Comparison of ENCODE assay signal across 25 cellular contexts in the genomic region with DNA sequence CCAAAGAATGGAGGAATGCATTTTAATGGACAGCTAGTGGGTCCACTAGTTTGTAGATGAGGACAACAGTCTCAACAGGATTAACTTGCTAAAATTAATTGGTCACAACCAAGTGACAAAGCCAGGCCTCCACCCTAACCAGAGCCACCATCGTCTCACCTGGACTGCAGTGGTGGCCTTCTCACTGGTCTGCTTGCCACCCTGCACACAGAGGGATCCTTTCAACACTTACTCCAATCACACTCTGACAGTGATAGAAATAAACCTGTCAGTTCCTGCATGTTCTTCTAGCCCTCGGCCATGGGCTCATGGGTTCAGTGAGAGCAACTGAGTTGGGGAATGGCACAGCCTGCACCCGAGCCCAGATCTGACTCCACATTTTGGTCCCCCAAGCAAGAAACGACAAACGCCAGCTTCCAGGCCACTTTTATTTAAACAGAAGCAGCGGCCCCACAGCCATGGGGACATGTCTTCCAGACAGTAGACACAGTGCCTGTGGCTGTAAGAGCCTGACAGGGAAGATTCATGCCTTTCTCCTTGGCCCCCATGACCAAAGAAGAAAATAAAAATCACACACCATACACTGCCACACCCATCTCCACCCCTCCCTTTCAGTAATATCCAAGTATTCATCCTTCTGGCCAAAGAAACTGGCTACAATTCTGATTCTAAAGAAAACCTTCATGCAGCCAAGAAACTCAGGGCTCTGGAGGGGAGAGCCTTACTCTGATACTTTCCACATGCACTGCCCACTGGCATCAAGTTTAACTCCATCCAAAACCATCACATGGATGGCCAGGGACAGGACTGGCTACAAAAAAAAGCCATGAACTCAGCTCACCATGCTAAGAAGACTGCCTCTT. TPM values are rescaled to one million over a fixed set of nuclear protein-coding genes. Genes with fewer than 3 reads are reported as not detected.
DNase-seq lines count a peak whose midpoint lies in the region; ATAC-seq, FAIRE-seq and TF ChIP-seq lines count a peak whose summit lies in the region.
"Had no signal": no experiment of that assay in that cellular context is flagged by ENCODE, and none has a peak within 500 bp of the region (broad histone marks: within the 10 kb centered on the region; RNA-seq: fewer than 3 reads in every experiment).

No MANE protein-coding gene starts in this region.

- H4K20me1 ChIP-seq in K562 (replicated peaks; ENCODE audit: control insufficient read depth, insufficient read depth, low read length), result peaks cover 16% of the 10 kb centered on the region; the same call in 1 of the 2 replicates
- H4K20me1 ChIP-seq: BLaER1 treated with 17β-estradiol and CSF1 and Interleukin-3, amounts not matched to agents 10 nM and 100 nM had no signal

- TSS peak; percentile 33 for BruUV-seq in MCF 10A (replicated peaks; lab: Mats Ljungman, UMichigan)
- TSS peak; percentile 27 for BruUV-seq in K562 (replicated peaks; lab: Mats Ljungman, UMichigan)

- no peak for FAIRE-seq in K562 (lab: Jason Lieb, UNC)
- FAIRE-seq: colon, H54, small intestine had no signal

- no peak overlapping the region for H3K4me3 Mint-ChIP-seq in MCF 10A (ENCODE audit: unreplicated experiment)
- H3K4me3 Mint-ChIP-seq: stimulated activated memory B cell treated with anti-CD40 and anti-IgM and Interleukin-4, amounts not matched to agents 10 μg/mL and 1 μg/mL and 100 μg/mL, for 72 hours had no signal

- no peak for TF ChIP-seq CTCF in MCF 10A (IDR thresholded peaks at IDR 0.05; ENCODE audit: unreplicated experiment)
- TF ChIP-seq CTCF in breast epithelium (IDR thresholded peaks at IDR 0.05), result no peak
- no peak for TF ChIP-seq CTCF in K562 (IDR thresholded peaks at IDR 0.05 in 2 of 3, conservative IDR thresholded peaks at IDR 0.05 in 1 of 3; ENCODE audit: insufficient read depth in 2 of 3, low read depth in 1 of 3, low read length in 3 of 3)
- no peak for TF ChIP-seq CTCF in vagina (IDR thresholded peaks at IDR 0.05)
- TF ChIP-seq CTCF in testis (IDR thresholded peaks at IDR 0.05), result no peak

- no peaks in the 10 kb centered on the region for H3K27me3 Mint-ChIP-seq in MCF 10A (ENCODE audit: insufficient read depth, unreplicated experiment)
- H3K27me3 Mint-ChIP-seq: stimulated activated memory B cell treated with anti-CD40 and anti-IgM and Interleukin-4, amounts not matched to agents 10 μg/mL and 1 μg/mL and 100 μg/mL, for 72 hours had no signal

- H3K4me2 ChIP-seq in K562 (ENCODE audit: insufficient read depth, low read length), result no peak overlapping the region

- ATAC-seq in K562 (no peak), HG03159 (IDR thresholded peaks at IDR 0.05; ENCODE audit: unreplicated experiment) (no peak), GM18909 (IDR thresholded peaks at IDR 0.05; ENCODE audit: poor library complexity, unreplicated experiment) (no peak)
- ATAC-seq: heart left ventricle; stimulated activated memory B cell treated with anti-CD40 and anti-IgM and Interleukin-4, amounts not matched to agents 10 μg/mL and 1 μg/mL and 100 μg/mL, for 72 hours had no signal

- no peaks in the 10 kb centered on the region for H3K79me2 ChIP-seq in K562 (ENCODE audit: control insufficient read depth, insufficient read depth, low read length)

- WGBS in K562 (ENCODE audit: insufficient coverage, low coverage, missing lambda C conversion rate), result 97% methylated on average over 5 of the region's 6 CpGs
- whole genome bisulfite sequencing in testis, 2 donors, result 85 to 91% methylated on average over 6 of the region's 6 CpGs

- TF ChIP-seq EP300 in K562 (IDR thresholded peaks at IDR 0.05; ENCODE audit: low read length), result no peak

- CTCF ChIA-PET in MCF 10A (lab: Yijun Ruan, JAX) (interaction anchor here (0.6 kb wide), 1 partner anchor 25 kb away, joined by 3 read pairs; no protein-coding TSS in a partner anchor), K562 (lab: Yijun Ruan, JAX; ENCODE audit: low intra/inter-chr PET ratio) (no interaction called here)

- no peaks in the 10 kb centered on the region for H3K9me3 ChIP-seq in breast epithelium
- H3K9me3 ChIP-seq in K562 (replicated peaks; ENCODE audit: control insufficient read depth, insufficient read depth, low read depth, low read length), result no peaks in the 10 kb centered on the region
- no peaks in the 10 kb centered on the region for H3K9me3 ChIP-seq in vagina
- H3K9me3 ChIP-seq in testis, result no peaks in the 10 kb centered on the region
- H3K9me3 ChIP-seq: BLaER1 treated with 17β-estradiol and CSF1 and Interleukin-3, amounts not matched to agents 10 nM and 100 nM; heart left ventricle; neutrophil; thyroid gland had no signal

- no peaks in the 10 kb centered on the region for H3K4me1 Mint-ChIP-seq in MCF 10A (ENCODE audit: insufficient read depth, unreplicated experiment)
- H3K4me1 Mint-ChIP-seq: stimulated activated memory B cell treated with anti-CD40 and anti-IgM and Interleukin-4, amounts not matched to agents 10 μg/mL and 1 μg/mL and 100 μg/mL, for 72 hours had no signal

- DNase-seq in MCF 10A (ENCODE audit: unreplicated experiment) (no peak), breast epithelium (ENCODE audit: low spot score in 2 of 2) (no peak), K562 (ENCODE audit: extremely low read depth in 1 of 4, low spot score in 3 of 4) (no peak), islet precursor cell (peak; percentile 40), vagina (ENCODE audit: extremely low spot score in 2 of 2) (no peak), testis (no peak)
- DNase-seq: 8988T; activated CD8-positive, alpha-beta memory T cell treated with anti-CD3 and anti-CD28 coated beads, Interleukin-2, amount 50 U/mL, for 4 hours; brain microvascular endothelial cell; heart left ventricle; KBM-7; NCI-H2171; NCI-H524; small intestine; stimulated activated CD4-positive, alpha-beta T cell treated with anti-CD3 and anti-CD28 coated beads, Interleukin-2, amount 100 ng/mL, for 24 hours; thyroid gland had no signal

- H2AFZ ChIP-seq in K562 (ENCODE audit: low read depth, low read length), result no peak overlapping the region

- H3K4me3 ChIP-seq in breast epithelium, result no peak overlapping the region
- no peak overlapping the region for H3K4me3 ChIP-seq in K562
- no peak overlapping the region for H3K4me3 ChIP-seq in vagina
- H3K4me3 ChIP-seq in testis, result no peak overlapping the region
- H3K4me3 ChIP-seq: BLaER1 treated with 17β-estradiol and CSF1 and Interleukin-3, amounts not matched to agents 10 nM and 100 nM; heart left ventricle; thyroid gland had no signal

- no peak overlapping the region for H3K9ac ChIP-seq in K562 (ENCODE audit: insufficient read depth in 1 of 2, low read depth in 2 of 2, low read length in 2 of 2)
- H3K9ac ChIP-seq: BLaER1 treated with 17β-estradiol and CSF1 and Interleukin-3, amounts not matched to agents 10 nM and 100 nM had no signal

- H3K36me3 ChIP-seq in breast epithelium (no peaks in the 10 kb centered on the region), K562 (ENCODE audit: control insufficient read depth, insufficient read depth, low read length) (peaks cover 67% of the 10 kb centered on the region; the same call in 2 of the 3 replicates), vagina (peaks cover 0 to 5% of the 10 kb centered on the region in 2 donors), testis (ENCODE audit: low read depth, missing control alignments) (no peaks in the 10 kb centered on the region)
- H3K36me3 ChIP-seq: BLaER1 treated with 17β-estradiol and CSF1 and Interleukin-3, amounts not matched to agents 10 nM and 100 nM; neutrophil had no signal

- no peaks in the 10 kb centered on the region for H3K27me3 ChIP-seq in breast epithelium
- no peaks in the 10 kb centered on the region for H3K27me3 ChIP-seq in K562 (ENCODE audit: control insufficient read depth in 2 of 2, insufficient read depth in 2 of 2, low read length in 2 of 2)
- H3K27me3 ChIP-seq in vagina, result no peaks in the 10 kb centered on the region
- H3K27me3 ChIP-seq in testis, result no peaks in the 10 kb centered on the region
- H3K27me3 ChIP-seq: BLaER1 treated with 17β-estradiol and CSF1 and Interleukin-3, amounts not matched to agents 10 nM and 100 nM; brain microvascular endothelial cell; heart left ventricle; neutrophil; thyroid gland had no signal

- H3K9me3 Mint-ChIP-seq in MCF 10A (ENCODE audit: unreplicated experiment), result no peaks in the 10 kb centered on the region
- H3K9me3 Mint-ChIP-seq: activated T-helper 2 cell treated with anti-CD3 and anti-CD28 coated beads, Interferon-gamma antibody, Interleukin-2, Interleukin-4, amounts not matched to agents 10 μg/mL and 5 μg/mL and 100 μg/mL, durations not matched to agents 14 hours and 24 hours and 36 hours; stimulated activated memory B cell treated with anti-CD40 and anti-IgM and Interleukin-4, amounts not matched to agents 10 μg/mL and 1 μg/mL and 100 μg/mL, for 72 hours had no signal

- H3K27ac ChIP-seq in breast epithelium (peak overlapping the region in 1 of 2 donors; percentile 23), K562 (ENCODE audit: extremely low read depth, low read depth, low read length) (no peak overlapping the region), vagina (peak overlapping the region; percentile 84), testis (no peak overlapping the region)
- H3K27ac ChIP-seq: heart left ventricle, neutrophil, thyroid gland had no signal

- TF ChIP-seq POLR2A in breast epithelium (IDR thresholded peaks at IDR 0.05) (no peak), K562 (conservative IDR thresholded peaks at IDR 0.05) (no peak), vagina (IDR thresholded peaks at IDR 0.05) (no peak), testis (IDR thresholded peaks at IDR 0.05) (no peak)

- POLR2A ChIA-PET in MCF 10A (lab: Yijun Ruan, JAX), result interaction anchor here (1.2 kb wide), 1 partner anchor 8 kb away, joined by 3 read pairs; no protein-coding TSS in a partner anchor
- POLR2A ChIA-PET in K562 (lab: Yijun Ruan, JAX), result interaction anchor here (0.7 to 1.8 kb wide), 6 partner anchors 10 to 145 kb away, joined by 3 to 7 read pairs (median 5); no protein-coding TSS in a partner anchor

- H3K4me1 ChIP-seq in breast epithelium, result no peaks in the 10 kb centered on the region
- no peaks in the 10 kb centered on the region for H3K4me1 ChIP-seq in K562 (replicated peaks in 1 of 2; ENCODE audit: control insufficient read depth in 2 of 2, insufficient read depth in 2 of 2, low read length in 2 of 2)
- H3K4me1 ChIP-seq in vagina, result peaks cover 33% of the 10 kb centered on the region
- no peaks in the 10 kb centered on the region for H3K4me1 ChIP-seq in testis
- H3K4me1 ChIP-seq: thyroid gland had no signal

- intact Hi-C loops in MCF 10A (cut with micrococcal nuclease) (no loop called here), breast epithelium (cut with DNase I; ENCODE audit: low total_unique reads) (no loop called here), K562 (cut with micrococcal nuclease) (no loop called here), vagina (cut with DNase I) (no loop called here), testis (cut with DNase I; ENCODE audit: low total_unique reads) (no loop called here)

- peaks cover 82% of the 10 kb centered on the region for H3K36me3 Mint-ChIP-seq in MCF 10A (ENCODE audit: insufficient read depth, unreplicated experiment)

- TF ChIP-seq RAD21 in K562 (CRISPR knock-in tag; conservative IDR thresholded peaks at IDR 0.05 in 1 of 2, IDR thresholded peaks at IDR 0.05 in 1 of 2), result no peak

- in situ Hi-C loops in K562 (cut with MboI), result no loop called here

- no peak overlapping the region for H3K27ac Mint-ChIP-seq in MCF 10A (ENCODE audit: low read depth, unreplicated experiment)
- H3K27ac Mint-ChIP-seq: activated T-helper 2 cell treated with anti-CD3 and anti-CD28 coated beads, Interferon-gamma antibody, Interleukin-2, Interleukin-4, amounts not matched to agents 10 μg/mL and 5 μg/mL and 100 μg/mL, durations not matched to agents 14 hours and 24 hours and 36 hours; stimulated activated memory B cell treated with anti-CD40 and anti-IgM and Interleukin-4, amounts not matched to agents 10 μg/mL and 1 μg/mL and 100 μg/mL, for 72 hours had no signal

- peaks cover 3% of the 10 kb centered on the region for H3K9me1 ChIP-seq in K562 (ENCODE audit: control insufficient read depth, insufficient read depth, low read length)

RNA-seq across cellular contexts. Expression of a gene that starts 37.5 kb away (rescaled TPM):
- 126 and 135 TPM in 2 replicates for total RNA-seq in MCF 10A (2022)
- 100 to 1,000 TPM; 149 to 230 (median 157) TPM for total RNA-seq in breast epithelium
- 237 and 531 TPM in 2 replicates for total RNA-seq in K562 (2011; cell fraction: chromatin; rRNA removed; ENCODE audit: low replicate concordance)
- 417 and 435 TPM in 2 replicates for total RNA-seq in K562 (2011; cell fraction: nucleolus; rRNA removed)
- 411 and 423 TPM in 2 replicates for total RNA-seq in K562 (2011; cell fraction: nucleoplasm; rRNA removed)
- 93.5 and 113 TPM in 2 replicates for total RNA-seq in K562 (2014; rRNA removed)
- total RNA-seq in K562 (2014; rRNA removed; fragmentation: Illumina TruSeq; extraction: Trizol), result 70.6 and 74.3 TPM in 2 replicates
- total RNA-seq in K562 (2015; rRNA removed; fragmentation: Illumina TruSeq; extraction: Trizol), result 79.9 and 82.1 TPM in 2 replicates
- total RNA-seq in K562 (2021), result 158 and 161 TPM in 2 replicates
- polyA plus RNA-seq in K562 (2011; rRNA removed), result 137 and 183 TPM in 2 replicates
- polyA plus RNA-seq in K562 (2011; cell fraction: cytosol; rRNA removed), result 207 and 209 TPM in 2 replicates
- polyA plus RNA-seq in K562 (2011; cell fraction: nucleus; rRNA removed), result 214 and 280 TPM in 2 replicates
- 93.6 and 212 TPM in 2 replicates for polyA plus RNA-seq in K562 (2012)
- polyA plus RNA-seq in K562 (2014; fragmentation: Illumina TruSeq; extraction: Trizol), result 138 and 140 TPM in 2 replicates
- polyA plus RNA-seq in K562 (2014; fragmentation: Nextera tagmentation; extraction: Ambion mirVana), result 10 to 100 TPM; 23.4 to 29.6 TPM
- polyA plus RNA-seq in K562 (2014; rRNA removed), result 69.9 and 70.7 TPM in 2 replicates
- 215 and 292 TPM in 2 replicates for polyA minus RNA-seq in K562 (2011; rRNA and poly(A)+ RNA removed)
- 158 and 163 TPM in 2 replicates for polyA minus RNA-seq in K562 (2011; cell fraction: cytosol; rRNA and poly(A)+ RNA removed)
- polyA minus RNA-seq in K562 (2011; cell fraction: nucleus; rRNA and poly(A)+ RNA removed), result 97.6 and 98.3 TPM in 2 replicates
- total RNA-seq in vagina, result 141 TPM
- total RNA-seq in testis, result 10 to 100 TPM; 48.5 to 75.7 TPM
- polyA plus RNA-seq in testis (ENCODE audit: insufficient read depth, low read depth, low replicate concordance), result 127 TPM

RNA-seq across cellular contexts. Expression of a gene that starts 48.3 kb away (rescaled TPM):
- total RNA-seq in MCF 10A (2022), result 3.0 and 3.1 TPM in 2 replicates
- 10 to 100 TPM in 1 of 3 donors, 1 to 10 TPM in 1, under 1 TPM in 1; 0.32 to 15.8 (median 7.9) TPM for total RNA-seq in breast epithelium
- total RNA-seq in K562 (2011; cell fraction: chromatin; rRNA removed; ENCODE audit: low replicate concordance), result not detected in 2 replicates
- not detected in 2 replicates for total RNA-seq in K562 (2011; cell fraction: nucleolus; rRNA removed)
- total RNA-seq in K562 (2011; cell fraction: nucleoplasm; rRNA removed), result not detected in 2 replicates
- total RNA-seq in K562 (2014; rRNA removed), result not detected in 2 replicates
- not detected in 2 replicates for total RNA-seq in K562 (2014; rRNA removed; fragmentation: Illumina TruSeq; extraction: Trizol)
- total RNA-seq in K562 (2015; rRNA removed; fragmentation: Illumina TruSeq; extraction: Trizol), result not detected in 2 replicates
- total RNA-seq in K562 (2021), result not detected in 2 replicates
- polyA plus RNA-seq in K562 (2011; rRNA removed), result 0.03 TPM in 1 of 2 replicates, not detected in the other
- polyA plus RNA-seq in K562 (2011; cell fraction: cytosol; rRNA removed), result 0.03 TPM in 2 replicates
- polyA plus RNA-seq in K562 (2011; cell fraction: nucleus; rRNA removed), result 0.07 TPM in 1 of 2 replicates, not detected in the other
- polyA plus RNA-seq in K562 (2012), result 0.09 and 0.14 TPM in 2 replicates
- not detected in 2 replicates for polyA plus RNA-seq in K562 (2014; fragmentation: Illumina TruSeq; extraction: Trizol)
- under 1 TPM in 1 of 2 experiments, not detected in 1; 0.07 TPM for polyA plus RNA-seq in K562 (2014; fragmentation: Nextera tagmentation; extraction: Ambion mirVana)
- 0.23 TPM in 1 of 2 replicates, not detected in the other for polyA plus RNA-seq in K562 (2014; rRNA removed)
- polyA minus RNA-seq in K562 (2011; rRNA and poly(A)+ RNA removed), result not detected in 2 replicates
- polyA minus RNA-seq in K562 (2011; cell fraction: cytosol; rRNA and poly(A)+ RNA removed), result not detected in 2 replicates
- not detected in 2 replicates for polyA minus RNA-seq in K562 (2011; cell fraction: nucleus; rRNA and poly(A)+ RNA removed)
- total RNA-seq in vagina, result 43.5 TPM
- total RNA-seq in testis, result 1 to 10 TPM in 1 of 2 donors, under 1 TPM in 1; 0.94 to 2.4 TPM
- polyA plus RNA-seq in testis (ENCODE audit: insufficient read depth, low read depth, low replicate concordance), result 1.7 TPM
- total RNA-seq: fibroblast of villous mesenchyme had no signal
